Comparison of ENCODE assay signal across 9 cellular contexts in genomic region chr17:81566461-81567126, GRCh38. TPM values are rescaled to one million over a fixed set of nuclear protein-coding genes. Genes with fewer than 3 reads are reported as not detected.
A peak's percentile ranks its signal among the peaks of the same experiment; 100 is the strongest.
DNase-seq lines count a peak whose midpoint lies in the region; ATAC-seq and TF ChIP-seq lines count a peak whose summit lies in the region.
"Had no signal": no experiment of that assay in that cellular context is flagged by ENCODE, and none has a peak within 500 bp of the region (broad histone marks: within the 10 kb centered on the region; RNA-seq: fewer than 3 reads in every experiment).

No MANE protein-coding gene starts in this region.

- H3K4me3 Mint-ChIP-seq in chondrocyte (ENCODE audit: unreplicated experiment) (peak overlapping the region; percentile 45), immature natural killer cell (no peak overlapping the region)
- H3K4me3 Mint-ChIP-seq: T-helper 1 cell treated with Interleukin-12 subunit alpha and Interleukin-12 subunit beta and Interleukin-4 antibody, amounts not matched to agents 30 μg/mL and 1 μg/mL, for 36 hours had no signal

- no peaks in the 10 kb centered on the region for H3K27me3 Mint-ChIP-seq in chondrocyte (ENCODE audit: low read depth)
- H3K27me3 Mint-ChIP-seq in immature natural killer cell (ENCODE audit: low read depth in 3 of 3), result peaks cover 0 to 1% (median 0%) of the 10 kb centered on the region in 3 donors

- DNase-seq in GOT3 (lab: John Stamatoyannopoulos, UW), result peak; percentile 61
- DNase-seq in NCI-H345 (lab: John Stamatoyannopoulos, UW), result peak; percentile 43
- DNase-seq in chondrocyte (ENCODE audit: low spot score), result no peak
- DNase-seq in medulla oblongata (ENCODE audit: extremely low spot score), result peak; percentile 66
- no peak for DNase-seq in immature natural killer cell
- DNase-seq in activated naive CD4-positive, alpha-beta T cell treated with anti-CD3 and anti-CD28 coated beads, Interleukin-2, amount 50 U/mL, for 16 hours, result no peak

- H3K36me3 Mint-ChIP-seq in chondrocyte (ENCODE audit: low read depth), result peaks cover 38% of the 10 kb centered on the region
- H3K36me3 Mint-ChIP-seq in immature natural killer cell, result peaks cover 7 to 42% (median 9%) of the 10 kb centered on the region in 3 donors

- H3K27ac Mint-ChIP-seq in chondrocyte (ENCODE audit: unreplicated experiment) (peak overlapping the region; percentile 95), immature natural killer cell (peak overlapping the region in 1 of 6 donors; percentile 8)
- H3K27ac Mint-ChIP-seq: T-helper 1 cell treated with Interleukin-12 subunit alpha and Interleukin-12 subunit beta and Interleukin-4 antibody, amounts not matched to agents 30 μg/mL and 1 μg/mL, for 36 hours had no signal

- H3K9me3 Mint-ChIP-seq in chondrocyte (ENCODE audit: low read depth) (no peaks in the 10 kb centered on the region), immature natural killer cell (no peaks in the 10 kb centered on the region)
- H3K9me3 Mint-ChIP-seq: T-helper 1 cell treated with Interleukin-12 subunit alpha and Interleukin-12 subunit beta and Interleukin-4 antibody, amounts not matched to agents 30 μg/mL and 1 μg/mL, for 36 hours had no signal

- no peak for TF ChIP-seq CTCF in chondrocyte (IDR thresholded peaks at IDR 0.05)

- no peak for ATAC-seq in GM18498 (IDR thresholded peaks at IDR 0.05; ENCODE audit: unreplicated experiment)
- no peak for ATAC-seq in HG02938 (IDR thresholded peaks at IDR 0.05; ENCODE audit: unreplicated experiment)

- peaks cover 71% of the 10 kb centered on the region for H3K4me1 Mint-ChIP-seq in chondrocyte (ENCODE audit: low read depth)
- peaks cover 0 to 2% of the 10 kb centered on the region in 2 donors for H3K4me1 Mint-ChIP-seq in immature natural killer cell

RNA-seq across cellular contexts. Expression of gene FAAP100, which starts 14.4 kb away (rescaled TPM):
- total RNA-seq in chondrocyte, result 39.8 to 62.7 TPM (median 43.1 TPM) in 3 replicates
- 10 to 100 TPM; 11.4 to 25.0 (median 14.5) TPM for polyA plus RNA-seq in immature natural killer cell

RNA-seq across cellular contexts. Expression of gene FSCN2, which starts 38.4 kb away (rescaled TPM):
- total RNA-seq in chondrocyte, result 4.1 to 6.1 TPM (median 5.3 TPM) in 3 replicates
- under 1 TPM in 1 of 3 donors, not detected in 2; 0.23 TPM for polyA plus RNA-seq in immature natural killer cell

RNA-seq across cellular contexts. Expression of gene ACTG1, which starts 54.0 kb away (rescaled TPM):
- total RNA-seq in chondrocyte, result 3,639 to 4,575 TPM (median 4,567 TPM) in 3 replicates
- 1,000 to 10,000 TPM; 1,637 to 3,074 (median 2,788) TPM for polyA plus RNA-seq in immature natural killer cell

Comparison
In these comparisons a context has a peak if more than half of its experiments do, and no peak if none do; other contexts are left out.
1. DNase-seq: peak in GOT3 (single experiment), NCI-H345 (single experiment) and medulla oblongata (single experiment); none in chondrocyte (single experiment), immature natural killer cell (0 of 3) and activated naive CD4-positive, alpha-beta T cell treated with anti-CD3 and anti-CD28 coated beads, Interleukin-2, amount 50 U/mL, for 16 hours (single experiment).